17 cellular contexts compared by ENCODE assay signal in the genomic region with DNA sequence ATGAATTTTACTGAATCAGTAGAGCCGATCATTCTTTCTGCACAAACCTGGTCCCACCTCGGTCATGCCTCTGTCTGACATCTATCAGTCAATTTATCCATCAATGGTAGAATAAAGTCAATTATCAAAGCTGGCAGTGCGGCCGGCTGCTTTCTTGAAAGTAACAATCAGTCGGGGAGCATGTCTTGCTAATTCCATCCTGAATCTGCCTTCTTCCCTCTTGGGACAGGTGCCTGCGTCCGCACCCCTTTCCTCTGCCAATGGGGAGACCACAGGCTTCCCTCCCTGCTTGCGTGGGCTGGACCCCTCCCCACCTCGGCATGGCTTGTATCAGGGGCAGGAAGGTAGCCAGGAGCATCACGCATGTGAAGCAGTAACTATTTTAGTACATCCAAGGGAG.
"Had no signal": no experiment of that assay in that cellular context is flagged by ENCODE, and none has a peak within 500 bp of the region (broad histone marks: within the 10 kb centered on the region; RNA-seq: fewer than 3 reads in every experiment).

No MANE protein-coding gene starts in this region.

- H3K27ac ChIP-seq: neural progenitor cell, parathyroid adenoma, right lobe of liver, testis, tibial artery, uterus had no signal

- H3K9me3 ChIP-seq: right lobe of liver, testis, uterus had no signal

- H3K27me3 ChIP-seq: neural progenitor cell, right lobe of liver, testis, uterus had no signal

- H3K4me1 ChIP-seq: parathyroid adenoma, right lobe of liver, testis, tibial artery, uterus had no signal

- H3K4me3 ChIP-seq: neural progenitor cell, right lobe of liver, testis, tibial artery, uterus had no signal

- DNase-seq: cortex of kidney; effector memory CD8-positive, alpha-beta T cell; mammary epithelial cell; mesendoderm; midbrain; naive thymus-derived CD4-positive, alpha-beta T cell; stimulated activated CD4-positive, alpha-beta T cell treated with anti-CD3 and anti-CD28 coated beads, Interleukin-4, amount 100 ng/mL, for 4 hours; stimulated activated naive CD8-positive, alpha-beta T cell treated with anti-CD3 and anti-CD28 coated beads, Interleukin-15, Interleukin-2, amounts not matched to agents 100 U/mL and 50 U/mL, for 24 hours; substantia nigra; testis; uterus had no signal

- ATAC-seq: effector memory CD8-positive, alpha-beta T cell; left lobe of liver; naive thymus-derived CD4-positive, alpha-beta T cell; right lobe of liver; stimulated activated memory B cell treated with anti-CD40 and anti-IgM and Interleukin-4, amounts not matched to agents 10 μg/mL and 1 μg/mL and 100 μg/mL, for 72 hours; stimulated activated naive CD8-positive, alpha-beta T cell treated with anti-CD3 and anti-CD28 coated beads, Interleukin-15, Interleukin-2, amounts not matched to agents 100 U/mL and 50 U/mL, for 24 hours had no signal

- H3K36me3 ChIP-seq: neural progenitor cell, right lobe of liver, tibial artery, uterus had no signal
